Comparison of ENCODE assay signal across 26 cellular contexts in the genomic region with DNA sequence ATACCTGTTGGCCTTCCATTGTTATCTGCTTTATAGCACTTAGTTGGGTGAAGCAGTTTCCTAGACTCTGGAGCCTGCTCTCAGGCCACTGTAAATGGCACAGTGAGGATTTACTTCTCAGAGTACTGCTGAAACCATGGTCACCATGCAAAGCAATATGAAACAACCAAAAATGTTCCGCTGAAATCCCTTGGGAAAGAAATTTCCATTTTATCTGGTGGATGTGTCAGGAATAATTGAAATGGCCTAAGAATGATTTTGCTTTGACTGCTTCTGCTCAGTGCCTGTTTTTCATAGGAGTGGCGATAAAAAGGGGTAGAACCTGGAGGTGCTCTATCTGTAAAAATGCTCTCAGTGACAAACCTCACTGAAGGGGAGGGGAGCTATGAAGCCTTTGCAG.
"Had no signal": no experiment of that assay in that cellular context is flagged by ENCODE, and none has a peak within 500 bp of the region (broad histone marks: within the 10 kb centered on the region; RNA-seq: fewer than 3 reads in every experiment).

No MANE protein-coding gene starts in this region.

- H3K4me3 ChIP-seq: stomach, suprapubic skin, testis, thoracic aorta, thyroid gland, tibial artery, tibial nerve, transverse colon, upper lobe of left lung, upper lobe of right lung, uterus, vagina had no signal

- H3K9me3 ChIP-seq: stomach, suprapubic skin, testis, thoracic aorta, thyroid gland, tibial artery, transverse colon, upper lobe of left lung, upper lobe of right lung, uterus, vagina had no signal

- H3K36me3 ChIP-seq: stomach, suprapubic skin, thoracic aorta, thyroid gland, tibial artery, tibial nerve, transverse colon, upper lobe of left lung, upper lobe of right lung, uterus, vagina had no signal

- ATAC-seq: stimulated activated effector memory CD8-positive, alpha-beta T cell treated with anti-CD3 and anti-CD28 coated beads, Interleukin-12 subunit alpha, Interleukin-12 subunit beta, amount 100 ng/mL, for 72 hours; stimulated activated memory B cell treated with anti-CD40 and anti-IgM and Interleukin-4, amounts not matched to agents 10 μg/mL and 1 μg/mL and 100 μg/mL, for 72 hours; stimulated activated naive B cell treated with anti-CD40 and anti-IgM and Interleukin-4, amounts not matched to agents 10 μg/mL and 1 μg/mL and 100 μg/mL, for 72 hours; stimulated activated naive CD8-positive, alpha-beta T cell treated with anti-CD3 and anti-CD28 coated beads, Interleukin-15, amount 100 ng/mL, for 72 hours; stimulated activated naive CD8-positive, alpha-beta T cell treated with anti-CD3 and anti-CD28 coated beads, Interleukin-15, Interleukin-2, amounts not matched to agents 100 U/mL and 50 U/mL, for 24 hours; upper lobe of right lung had no signal

- H3K27ac ChIP-seq: stomach, suprapubic skin, testis, thoracic aorta, thyroid gland, tibial artery, tibial nerve, transverse colon, upper lobe of left lung, upper lobe of right lung, uterus, vagina had no signal

- H3K27me3 ChIP-seq: stomach, suprapubic skin, testis, thyroid gland, tibial artery, tibial nerve, transverse colon, upper lobe of left lung, upper lobe of right lung, uterus, vagina had no signal

- DNase-seq: stimulated activated CD4-positive, alpha-beta T cell treated with anti-CD3 and anti-CD28 coated beads, Interleukin-2, amount 100 ng/mL, for 48 hours; stimulated activated CD4-positive, alpha-beta T cell treated with anti-CD3 and anti-CD28 coated beads, Interleukin-4, amount 100 ng/mL, for 1 hour; stimulated activated CD4-positive, alpha-beta T cell treated with anti-CD3 and anti-CD28 coated beads, Interleukin-4, amount 100 ng/mL, for 24 hours; stimulated activated CD4-positive, alpha-beta T cell treated with anti-CD3 and anti-CD28 coated beads, Interleukin-4, amount 100 ng/mL, for 4 hours; stimulated activated CD8-positive, alpha-beta memory T cell treated with anti-CD3 and anti-CD28 coated beads, Interleukin-4, amount 100 ng/mL, for 48 hours; stimulated activated naive B cell treated with anti-CD40 and anti-IgM and Interleukin-4, amounts not matched to agents 10 μg/mL and 1 μg/mL and 100 μg/mL, for 72 hours; stimulated activated naive CD4-positive, alpha-beta T cell; stimulated activated naive CD4-positive, alpha-beta T cell treated with Interleukin-2 at 50 U/mL for 16 hours; stimulated activated naive CD8-positive, alpha-beta T cell treated with anti-CD3 and anti-CD28 coated beads, Interleukin-15, amount 100 ng/mL, for 72 hours; stimulated activated naive CD8-positive, alpha-beta T cell treated with anti-CD3 and anti-CD28 coated beads, Interleukin-15, Interleukin-2, amounts not matched to agents 100 U/mL and 50 U/mL, for 24 hours; stomach; substantia nigra; testis; thyroid gland; tibial artery; transverse colon; trophoblast cell; upper lobe of left lung; upper lobe of right lung; uterus had no signal
